8 cellular contexts compared by ENCODE assay signal in the genomic region with DNA sequence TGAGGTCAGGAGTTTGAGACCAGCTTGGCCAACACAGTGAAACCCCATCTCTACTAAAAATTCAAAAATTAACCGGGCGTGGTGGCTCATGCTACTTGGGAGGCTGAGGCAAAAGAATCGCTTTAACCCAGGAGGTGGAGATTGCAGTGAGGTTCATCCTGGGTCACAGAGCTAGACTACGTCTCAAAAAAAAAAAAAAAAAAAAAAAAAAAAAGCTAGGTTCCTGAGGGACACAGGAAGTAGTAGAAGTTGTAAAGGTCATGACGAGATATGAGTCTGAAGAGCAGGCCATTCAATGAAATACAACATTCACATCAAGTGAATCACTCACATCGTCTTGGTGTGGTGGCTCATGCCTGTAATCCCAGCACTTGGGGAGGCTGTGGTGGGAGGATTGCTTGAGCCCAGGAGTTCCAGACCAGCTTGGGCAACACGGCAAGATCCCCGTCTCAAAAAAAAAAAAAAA. TPM values are rescaled to one million over a fixed set of nuclear protein-coding genes. Genes with fewer than 3 reads are reported as not detected.
DNase-seq lines count a peak whose midpoint lies in the region; TF ChIP-seq lines count a peak whose summit lies in the region.
"Not testable (repeated sequence)": the region's sequence is repeated elsewhere in the genome, so short reads cannot be mapped to it uniquely, and the experiment has no call there.

No MANE protein-coding gene starts in this region.

- H3K4me1 Mint-ChIP-seq in T-helper 1 cell treated with Interleukin-12 subunit alpha and Interleukin-12 subunit beta and Interleukin-4 antibody, amounts not matched to agents 30 μg/mL and 1 μg/mL, for 36 hours (ENCODE audit: low read depth) = peaks cover 51% of the 10 kb centered on the region
- peaks cover 42% of the 10 kb centered on the region for H3K4me1 Mint-ChIP-seq in mesothelial cell of epicardium

- peak; percentile 14 for TF ChIP-seq POLR2A in GM19099 (IDR thresholded peaks at IDR 0.05; ENCODE audit: extremely low read depth, insufficient read length, low read depth)

- not testable (repeated sequence) for H3K27me3 Mint-ChIP-seq in T-helper 1 cell treated with Interleukin-12 subunit alpha and Interleukin-12 subunit beta and Interleukin-4 antibody, amounts not matched to agents 30 μg/mL and 1 μg/mL, for 36 hours (ENCODE audit: low read depth); mesothelial cell of epicardium (ENCODE audit: low read depth)

- H3K9me3 Mint-ChIP-seq in T-helper 1 cell treated with Interleukin-12 subunit alpha and Interleukin-12 subunit beta and Interleukin-4 antibody, amounts not matched to agents 30 μg/mL and 1 μg/mL, for 36 hours; mesothelial cell of epicardium: not testable (repeated sequence)

- peak; percentile 82 for DNase-seq in AG10803 (ENCODE audit: low read depth)
- DNase-seq in NAMALWA (ENCODE audit: low spot score) = peak; percentile 59
- DNase-seq in astrocyte of the hippocampus (ENCODE audit: low read depth, low spot score) = peak; percentile 52
- peak; percentile 64 to 77 for DNase-seq in foreskin fibroblast
- not testable (repeated sequence) for DNase-seq in mesothelial cell of epicardium (ENCODE audit: low spot score in 2 of 2, unreplicated experiment in 2 of 2)
- peak; percentile 18 for DNase-seq in stimulated activated CD4-positive, alpha-beta T cell treated with anti-CD3 and anti-CD28 coated beads, Interleukin-15, amount 100 ng/mL, for 24 hours

- peak overlapping the region; percentile 98 for H3K27ac Mint-ChIP-seq in T-helper 1 cell treated with Interleukin-12 subunit alpha and Interleukin-12 subunit beta and Interleukin-4 antibody, amounts not matched to agents 30 μg/mL and 1 μg/mL, for 36 hours
- peak overlapping the region; percentile 96 for H3K27ac Mint-ChIP-seq in mesothelial cell of epicardium

- H3K4me3 ChIP-seq in AG10803 (ENCODE audit: low read length) (peak overlapping the region; percentile 62), foreskin fibroblast (ENCODE audit: low read depth in 1 of 2, low read length in 2 of 2) (peak overlapping the region; percentile 78 to 91)

- peaks cover 25% of the 10 kb centered on the region for H3K36me3 Mint-ChIP-seq in T-helper 1 cell treated with Interleukin-12 subunit alpha and Interleukin-12 subunit beta and Interleukin-4 antibody, amounts not matched to agents 30 μg/mL and 1 μg/mL, for 36 hours (ENCODE audit: low read depth)
- not testable (repeated sequence) for H3K36me3 Mint-ChIP-seq in mesothelial cell of epicardium

- peak overlapping the region; percentile 97 for H3K4me3 Mint-ChIP-seq in T-helper 1 cell treated with Interleukin-12 subunit alpha and Interleukin-12 subunit beta and Interleukin-4 antibody, amounts not matched to agents 30 μg/mL and 1 μg/mL, for 36 hours
- H3K4me3 Mint-ChIP-seq in mesothelial cell of epicardium = peak overlapping the region; percentile 85

- TF ChIP-seq CTCF in AG10803 (conservative IDR thresholded peaks at IDR 0.05; ENCODE audit: low read length); foreskin fibroblast (IDR thresholded peaks at IDR 0.05; ENCODE audit: low read depth, low read length); mesothelial cell of epicardium (IDR thresholded peaks at IDR 0.05; ENCODE audit: unreplicated experiment): not testable (repeated sequence)

RNA-seq across cellular contexts. Expression of a gene that starts 1.1 kb away (rescaled TPM):
- total RNA-seq in mesothelial cell of epicardium = 114 to 121 TPM (median 116 TPM) in 3 replicates

RNA-seq across cellular contexts. Expression of a gene that starts 30.3 kb away (rescaled TPM):
- total RNA-seq in mesothelial cell of epicardium = 110 to 121 TPM (median 113 TPM) in 3 replicates

RNA-seq across cellular contexts. Expression of a gene that starts 30.9 kb away (rescaled TPM):
- total RNA-seq in mesothelial cell of epicardium = 25.4 to 30.9 TPM (median 26.0 TPM) in 3 replicates

RNA-seq across cellular contexts. Expression of a gene that starts 39.3 kb away (rescaled TPM):
- 0.73 to 1.1 TPM (median 0.83 TPM) in 3 replicates for total RNA-seq in mesothelial cell of epicardium
